ENCODE assay signal across 8 cellular contexts in the genomic region with DNA sequence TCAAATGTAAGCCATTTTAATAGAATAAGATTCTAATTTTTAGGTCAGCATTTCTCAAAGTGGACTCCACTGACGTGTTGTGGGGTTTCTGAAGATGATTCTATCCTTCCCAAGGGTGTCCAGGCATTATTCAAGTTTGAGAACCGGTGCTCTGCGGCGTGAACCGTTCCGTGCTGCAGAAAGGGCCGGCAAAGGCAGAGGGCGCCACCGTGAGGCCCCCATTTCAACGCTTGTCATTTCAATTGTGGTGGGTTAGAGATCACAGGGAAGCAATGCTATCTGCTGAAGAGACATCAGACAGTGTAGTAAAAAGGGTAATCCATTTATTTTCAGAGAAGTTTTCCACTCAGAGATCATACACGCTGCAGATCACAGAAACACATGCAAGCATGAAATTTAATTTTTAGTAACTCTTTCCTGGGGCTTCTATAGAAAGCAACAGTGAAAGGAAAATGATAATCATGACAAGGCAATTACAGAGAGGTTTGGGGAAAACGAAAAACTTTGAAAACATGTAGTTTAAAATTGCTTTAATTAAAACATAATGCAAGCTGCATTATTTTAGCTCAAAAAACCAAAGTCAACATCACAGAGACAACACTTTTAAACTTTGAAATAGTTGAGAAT.
DNase-seq lines count a peak whose midpoint lies in the region; ATAC-seq and TF ChIP-seq lines count a peak whose summit lies in the region.

No MANE protein-coding gene starts in this region.

- DNase-seq in ELR (ENCODE audit: low read depth), result peak; percentile 27
- DNase-seq in HAP-1 (ENCODE audit: low spot score in 2 of 2), result peak; percentile 87 to 88
- DNase-seq in NCI-H524 treated with DMSO at 0.1 percent for 48 hours (lab: John Stamatoyannopoulos, UW), result peak; percentile 84
- peak; percentile 34 for DNase-seq in activated naive CD8-positive, alpha-beta T cell treated with anti-CD3 and anti-CD28 coated beads for 36 hours
- DNase-seq in kidney epithelial cell (ENCODE audit: low read depth), result no peak
- DNase-seq in substantia nigra (lab: John Stamatoyannopoulos, UW), result peak in 33 of 49 donors; percentile 2 to 57 (median 17)

- in situ Hi-C loops in HAP-1 (cut with MboI; ENCODE audit: low sequenced_read_pairs), result no loop called here

- no peaks in the 10 kb centered on the region for H3K9me3 Mint-ChIP-seq in activated naive CD8-positive, alpha-beta T cell treated with anti-CD3 and anti-CD28 coated beads for 36 hours

- no peaks in the 10 kb centered on the region for H3K36me3 Mint-ChIP-seq in activated naive CD8-positive, alpha-beta T cell treated with anti-CD3 and anti-CD28 coated beads for 36 hours

- H3K4me1 ChIP-seq in HAP-1, result peaks cover 52% of the 10 kb centered on the region

- H3K36me3 ChIP-seq in HAP-1 (replicated peaks) (no peaks in the 10 kb centered on the region), kidney epithelial cell (ENCODE audit: control insufficient read depth, insufficient read depth, low read length) (no peaks in the 10 kb centered on the region)

- peaks cover 63% of the 10 kb centered on the region for H3K27me3 Mint-ChIP-seq in activated naive CD8-positive, alpha-beta T cell treated with anti-CD3 and anti-CD28 coated beads for 36 hours

- H3K4me1 Mint-ChIP-seq in activated naive CD8-positive, alpha-beta T cell treated with anti-CD3 and anti-CD28 coated beads for 36 hours, result peaks cover 3% of the 10 kb centered on the region

- no peaks in the 10 kb centered on the region for H3K9me3 ChIP-seq in HAP-1

- TF ChIP-seq CTCF in kidney epithelial cell (IDR thresholded peaks at IDR 0.05; ENCODE audit: insufficient read depth, low read length, poor library complexity, severe bottlenecking), result peak; percentile 85

- H3K4me3 ChIP-seq in HAP-1 (no peak overlapping the region), kidney epithelial cell (ENCODE audit: low read depth, low read length) (no peak overlapping the region)

- H3K4me3 Mint-ChIP-seq in activated naive CD8-positive, alpha-beta T cell treated with anti-CD3 and anti-CD28 coated beads for 36 hours, result no peak overlapping the region

- no peak overlapping the region for H3K27ac Mint-ChIP-seq in activated naive CD8-positive, alpha-beta T cell treated with anti-CD3 and anti-CD28 coated beads for 36 hours

- ATAC-seq in HG03175 (IDR thresholded peaks at IDR 0.05; ENCODE audit: unreplicated experiment), result no peak
- no peak for ATAC-seq in GM19324 (IDR thresholded peaks at IDR 0.05; ENCODE audit: low FRiP score, unreplicated experiment)

- H3K27me3 ChIP-seq in HAP-1 (ENCODE audit: low read depth) (no peaks in the 10 kb centered on the region), kidney epithelial cell (ENCODE audit: control insufficient read depth, insufficient read depth, low read length) (no peaks in the 10 kb centered on the region)

- no peak overlapping the region for H3K27ac ChIP-seq in substantia nigra (ENCODE audit: low read depth, low read length, poor library complexity, severe bottlenecking)
